In genomic region chr7:45691155-45691656, GRCh38 we compare ENCODE assay signal across 1 cellular context.
TF ChIP-seq lines count a peak whose summit lies in the region.

No MANE protein-coding gene starts in this region.

TF ChIP-seq in SK-N-SH treated with all-trans-retinoic acid at 6 μM for 48 hours, 23 proteins besides CTCF, POLR2A, EP300 and RAD21 (continued from another document):
- no peak for TF ChIP-seq ZNF8 (CRISPR knock-in tag; IDR thresholded peaks at IDR 0.05)
